In the genomic region with DNA sequence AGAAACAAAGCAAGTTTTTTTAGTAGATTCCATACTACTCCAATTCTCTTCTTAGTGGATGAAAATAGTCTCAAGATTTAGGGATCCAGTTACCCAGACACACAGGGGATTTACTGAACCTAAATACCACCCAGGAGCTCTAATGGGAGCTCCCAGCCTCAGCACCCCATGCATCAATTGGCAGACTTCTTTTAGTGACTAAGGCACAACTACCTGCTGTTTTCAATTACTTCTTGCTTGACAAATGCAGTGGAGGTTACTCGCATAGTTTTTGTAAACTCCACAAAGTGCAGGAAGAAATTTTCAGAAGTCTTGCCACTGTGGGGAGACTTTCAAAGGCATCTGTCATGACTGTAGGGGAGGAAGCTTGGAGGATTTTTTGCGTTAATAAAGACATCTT, we compare ENCODE assay signal across 26 cellular contexts. TPM values are rescaled to one million over a fixed set of nuclear protein-coding genes. Genes with fewer than 3 reads are reported as not detected.
A peak's percentile ranks its signal among the peaks of the same experiment; 100 is the strongest.
DNase-seq lines count a peak whose midpoint lies in the region; ATAC-seq, FAIRE-seq and TF ChIP-seq lines count a peak whose summit lies in the region.
"Had no signal": no experiment of that assay in that cellular context is flagged by ENCODE, and none has a peak within 500 bp of the region (broad histone marks: within the 10 kb centered on the region; RNA-seq: fewer than 3 reads in every experiment).

No MANE protein-coding gene starts in this region.

- H2AFZ ChIP-seq in H1 (ENCODE audit: low read length) (no peak overlapping the region), neural progenitor cell (replicated peaks) (no peak overlapping the region)

- H3K23ac ChIP-seq in H1 (ENCODE audit: insufficient read length) = no peak overlapping the region

- H3K4me2 ChIP-seq in H1 (ENCODE audit: insufficient read depth in 1 of 2, low read depth in 2 of 2, low read length in 2 of 2) (peak overlapping the region; percentile 12 to 30; a peak in 1 of 4 replicates), neural progenitor cell (peak overlapping the region; percentile 69)
- H3K4me2 ChIP-seq: A549 had no signal

- no peaks in the 10 kb centered on the region for H3K23me2 ChIP-seq in H1 (ENCODE audit: low read depth, low read length)

- H2BK5ac ChIP-seq in H1 (ENCODE audit: low read depth, low read length) = no peak overlapping the region

- intact Hi-C loops in Calu3 (cut with micrococcal nuclease; ENCODE audit: unreplicated experiment) = no loop called here
- intact Hi-C loops in left cardiac atrium (cut with DNase I) = no loop called here

- H3K4me1 Mint-ChIP-seq in neural progenitor cell = peaks cover 24% of the 10 kb centered on the region
- peaks cover 19% of the 10 kb centered on the region for H3K4me1 Mint-ChIP-seq in Calu3 (ENCODE audit: low read depth, unreplicated experiment)
- H3K4me1 Mint-ChIP-seq: CD8-positive, alpha-beta memory T cell; IgD-negative memory B cell had no signal

- no peaks in the 10 kb centered on the region for H4K20me1 ChIP-seq in H1 (replicated peaks in 1 of 2; ENCODE audit: control insufficient read depth in 1 of 2, insufficient read depth in 2 of 2, low read length in 2 of 2)
- H4K20me1 ChIP-seq in neural progenitor cell (ENCODE audit: low read depth) = no peaks in the 10 kb centered on the region

- H3K9me3 Mint-ChIP-seq in neural progenitor cell (peaks cover 6% of the 10 kb centered on the region), Calu3 (ENCODE audit: low read depth, unreplicated experiment) (no peaks in the 10 kb centered on the region)
- H3K9me3 Mint-ChIP-seq: CD8-positive, alpha-beta memory T cell; IgD-negative memory B cell had no signal

- FAIRE-seq in H1 (lab: Jason Lieb, UNC) = peak; percentile 50
- FAIRE-seq: G401.6 had no signal

- no TSS peak for BruUV-seq in Calu3 (replicated peaks; lab: Mats Ljungman, UMichigan)

- H3K27ac ChIP-seq in HUES48 (ENCODE audit: low read depth, low read length) (peak overlapping the region; percentile 73), H1 (ENCODE audit: low read depth, low read length) (no peak overlapping the region), neural progenitor cell (peak overlapping the region; percentile 72), brain microvascular endothelial cell (no peak overlapping the region)
- H3K27ac ChIP-seq: A549, HL-60, SK-N-MC had no signal

- H3K27me3 ChIP-seq in HUES48 (ENCODE audit: control insufficient read depth, insufficient read depth, low read length) (no peaks in the 10 kb centered on the region), H1 (replicated peaks in 1 of 4; ENCODE audit: control insufficient read depth in 3 of 4, extremely low read depth in 1 of 4, insufficient read depth in 3 of 4, low read length in 3 of 4) (no peaks in the 10 kb centered on the region), neural progenitor cell (no peaks in the 10 kb centered on the region), brain microvascular endothelial cell (replicated peaks) (no peaks in the 10 kb centered on the region)
- H3K27me3 ChIP-seq: MG63 had no signal

- H2BK20ac ChIP-seq in H1 (ENCODE audit: low read length) = no peak overlapping the region

- TF ChIP-seq POLR2A in H1 (IDR thresholded peaks at IDR 0.05; ENCODE audit: control extremely low read depth in 1 of 2, low read depth in 2 of 2, low read length in 2 of 2) = no peak

- no peaks in the 10 kb centered on the region for H3K79me1 ChIP-seq in H1 (ENCODE audit: low read depth, low read length)

- peak overlapping the region; percentile 22 for H3K27ac Mint-ChIP-seq in neural progenitor cell
- no peak overlapping the region for H3K27ac Mint-ChIP-seq in Calu3 (ENCODE audit: unreplicated experiment)
- H3K27ac Mint-ChIP-seq: CD8-positive, alpha-beta memory T cell; HFFc6; IgD-negative memory B cell had no signal

- H3K79me2 ChIP-seq in H1 (ENCODE audit: control insufficient read depth in 1 of 2, insufficient read depth in 2 of 2, low read length in 2 of 2) = no peaks in the 10 kb centered on the region
- H3K79me2 ChIP-seq in neural progenitor cell (ENCODE audit: low read depth) = no peaks in the 10 kb centered on the region

- H3F3A ChIP-seq in neural progenitor cell (ENCODE audit: low read depth) = peaks cover 20% of the 10 kb centered on the region

- no peak overlapping the region for H3K4ac ChIP-seq in H1 (replicated peaks; ENCODE audit: insufficient read length, low read depth, low read length)

- DNase-seq in AG10803 (ENCODE audit: low read depth) (peak; percentile 57), H1 (ENCODE audit: low read depth in 1 of 2, low spot score in 2 of 2) (no peak), neural progenitor cell (ENCODE audit: low spot score) (peak; percentile 57), brain microvascular endothelial cell (no peak), Calu3 (no peak), left cardiac atrium (no peak)
- DNase-seq: C1 segment of cervical spinal cord; CD8-positive, alpha-beta memory T cell; HFFc6; Karpas-422; MG63; NCI-H1048; NCI-H1436 treated with DMSO at 0.1 percent for 48 hours; NCI-H2029; NCI-H510A; NCI-H82; OCI-M1; SHP77 had no signal

- no peak overlapping the region for H2BK15ac ChIP-seq in H1 (ENCODE audit: low read length)

- CTCF ChIA-PET in H1 (lab: Charles Lee; ENCODE audit: partially characterized antibody) (no interaction called here), Calu3 (lab: Charles Lee) (no interaction called here)

- H3K27me3 Mint-ChIP-seq in neural progenitor cell (ENCODE audit: insufficient read depth, low read depth) = peaks cover 10% of the 10 kb centered on the region
- H3K27me3 Mint-ChIP-seq in Calu3 (ENCODE audit: unreplicated experiment) = peaks cover 8% of the 10 kb centered on the region

- no peak overlapping the region for H4K8ac ChIP-seq in H1 (ENCODE audit: extremely low read depth, insufficient read depth, low read length)

- H3K9me3 ChIP-seq in HUES48 (ENCODE audit: control insufficient read depth, insufficient read depth, low read length) = no peaks in the 10 kb centered on the region
- no peaks in the 10 kb centered on the region for H3K9me3 ChIP-seq in H1 (ENCODE audit: insufficient read depth in 2 of 2, low read depth in 1 of 2, low read length in 1 of 2)
- no peaks in the 10 kb centered on the region for H3K9me3 ChIP-seq in neural progenitor cell (ENCODE audit: low read depth)
- H3K9me3 ChIP-seq: A549 had no signal

- no peak overlapping the region for H2BK12ac ChIP-seq in H1 (ENCODE audit: low read depth, low read length)

- no peak overlapping the region for H3K18ac ChIP-seq in H1 (ENCODE audit: extremely low read depth, low read length)

- TF ChIP-seq CTCF in AG10803 (conservative IDR thresholded peaks at IDR 0.05; ENCODE audit: low read length) = no peak
- TF ChIP-seq CTCF in H1 (IDR thresholded peaks at IDR 0.05; ENCODE audit: control extremely low read depth in 1 of 3, insufficient read depth in 1 of 3, low read depth in 1 of 3, low read length in 3 of 3) = no peak
- TF ChIP-seq CTCF in neural progenitor cell (IDR thresholded peaks at IDR 0.05) = no peak
- no peak for TF ChIP-seq CTCF in brain microvascular endothelial cell (IDR thresholded peaks at IDR 0.05; ENCODE audit: low read depth, low read length, missing control alignments)
- no peak for TF ChIP-seq CTCF in Calu3 (IDR thresholded peaks at IDR 0.05; ENCODE audit: unreplicated experiment)

- 29% methylated on average over 2 of the region's 2 CpGs; no CpG with 5 or more reads in 1 of the 2 experiments for WGBS in H1 (ENCODE audit: extremely low coverage in 1 of 2, insufficient coverage in 1 of 2, insufficient read length in 1 of 2, insufficient replicate concordance in 2 of 2, low coverage in 1 of 2, low lambda C conversion rate in 2 of 2, missing lambda C conversion rate in 1 of 2), 2 experiments

- no peak overlapping the region for H4K5ac ChIP-seq in H1 (ENCODE audit: insufficient read length, low read depth, low read length)

- H3K36me3 Mint-ChIP-seq in neural progenitor cell (no peaks in the 10 kb centered on the region), Calu3 (ENCODE audit: insufficient read depth, unreplicated experiment) (no peaks in the 10 kb centered on the region)
- H3K36me3 Mint-ChIP-seq: CD8-positive, alpha-beta memory T cell; IgD-negative memory B cell had no signal

- no peak for TF ChIP-seq RAD21 in H1 (IDR thresholded peaks at IDR 0.05 in 1 of 2, conservative IDR thresholded peaks at IDR 0.05 in 1 of 2; ENCODE audit: low read depth in 2 of 2, low read length in 2 of 2)

- no peaks in the 10 kb centered on the region for H3K36me3 ChIP-seq in HUES48 (ENCODE audit: control insufficient read depth, insufficient read depth, low read length)
- H3K36me3 ChIP-seq in H1 (ENCODE audit: control insufficient read depth in 2 of 4, insufficient read depth in 4 of 4, low read length in 3 of 4) = no peaks in the 10 kb centered on the region
- H3K36me3 ChIP-seq in neural progenitor cell = no peaks in the 10 kb centered on the region
- H3K36me3 ChIP-seq in brain microvascular endothelial cell (replicated peaks) = no peaks in the 10 kb centered on the region
- H3K36me3 ChIP-seq: MG63 had no signal

- POLR2A ChIA-PET in H1 (lab: Charles Lee; ENCODE audit: partially characterized antibody) = no interaction called here

- no peak overlapping the region for H2BK120ac ChIP-seq in H1 (replicated peaks; ENCODE audit: low read depth, low read length)

- H4K91ac ChIP-seq in H1 (replicated peaks; ENCODE audit: insufficient read length, low read length) = no peak overlapping the region

- H3K4me1 ChIP-seq in HUES48 (ENCODE audit: control insufficient read depth, insufficient read depth, low read length) (peaks cover 32% of the 10 kb centered on the region), H1 (replicated peaks in 1 of 4; ENCODE audit: control insufficient read depth in 3 of 4, insufficient read depth in 4 of 4, low read length in 3 of 4) (peaks cover 2 to 15% (median 13%) of the 10 kb centered on the region in 4 experiments; a peak in 6 of 7 replicates), neural progenitor cell (peaks cover 33% of the 10 kb centered on the region)

- H3K4me3 ChIP-seq in AG10803 (ENCODE audit: low read length) = no peak overlapping the region
- peak overlapping the region; percentile 14; the same call in 1 of the 2 replicates for H3K4me3 ChIP-seq in HUES48 (ENCODE audit: low read depth, low read length)
- peak overlapping the region in 1 of 4 experiments; percentile 19; a peak in 1 of 8 replicates for H3K4me3 ChIP-seq in H1 (ENCODE audit: extremely low read depth in 1 of 4, insufficient read depth in 2 of 4, low read depth in 3 of 4, low read length in 4 of 4)
- peak overlapping the region; percentile 24 for H3K4me3 ChIP-seq in neural progenitor cell
- H3K4me3 ChIP-seq in brain microvascular endothelial cell (ENCODE audit: low read depth, low read length) = no peak overlapping the region
- H3K4me3 ChIP-seq: A549, MG63, SK-N-MC had no signal

- H3K9ac ChIP-seq in HUES48 (ENCODE audit: low read depth, low read length) (no peak overlapping the region), H1 (replicated peaks in 1 of 4; ENCODE audit: extremely low read depth in 1 of 4, low read depth in 3 of 4, low read length in 3 of 4) (no peak overlapping the region), neural progenitor cell (no peak overlapping the region)

- H2AK5ac ChIP-seq in H1 (ENCODE audit: low read depth, low read length) = no peak overlapping the region

- no peak for ATAC-seq in HG03039 (IDR thresholded peaks at IDR 0.05; ENCODE audit: unreplicated experiment)
- ATAC-seq in left cardiac atrium = no peak
- ATAC-seq: A549 had no signal

- H3K56ac ChIP-seq in H1 (replicated peaks; ENCODE audit: insufficient read length, low read depth, low read length) = no peak overlapping the region

- in situ Hi-C loops in brain microvascular endothelial cell (cut with HindIII; ENCODE audit: low pct_ligation_motif_present, low sequenced_read_pairs) = no loop called here

- TF ChIP-seq EP300 in H1 (IDR thresholded peaks at IDR 0.05; ENCODE audit: borderline replicate concordance in 1 of 2, low read depth in 2 of 2, low read length in 2 of 2) = no peak

- H3K4me3 Mint-ChIP-seq in neural progenitor cell (no peak overlapping the region), Calu3 (ENCODE audit: low read depth, unreplicated experiment) (no peak overlapping the region)
- H3K4me3 Mint-ChIP-seq: CD8-positive, alpha-beta memory T cell; HFFc6; IgD-negative memory B cell had no signal

- no peak overlapping the region for H3K14ac ChIP-seq in H1 (ENCODE audit: insufficient read length)

RNA-seq across cellular contexts. Expression of a gene that starts 35.5 kb away (rescaled TPM):
- total RNA-seq in H1 (2021; fragmentation: NEBNext Ultra II Directional; extraction: Animal tissue kit (Norgen Biotek cat#: 25700)) = 3.5 TPM in 2 replicates
- 1.5 and 2.4 TPM in 2 replicates for polyA plus RNA-seq in H1 (2011; rRNA removed)
- 2.8 TPM for polyA plus RNA-seq in H1 (2011; cell fraction: cytosol; rRNA removed)
- 2.7 TPM for polyA plus RNA-seq in H1 (2011; cell fraction: nucleus; rRNA removed)
- polyA plus RNA-seq in H1 (2012, experiment 1 of 2) = 1.5 to 2.0 TPM (median 1.7 TPM) in 4 replicates
- polyA plus RNA-seq in H1 (2012, experiment 2 of 2) = 0.35 TPM
- polyA plus RNA-seq in H1 (2013, experiment 1 of 2) = 1.9 TPM
- 1.6 TPM for polyA plus RNA-seq in H1 (2013, experiment 2 of 2)
- 2.6 and 2.7 TPM in 2 replicates for polyA minus RNA-seq in H1 (2011; rRNA and poly(A)+ RNA removed)
- polyA minus RNA-seq in H1 (2011; cell fraction: cytosol; rRNA and poly(A)+ RNA removed) = 2.7 TPM
- 10.3 TPM for polyA minus RNA-seq in H1 (2011; cell fraction: nucleus; rRNA and poly(A)+ RNA removed)
- total RNA-seq in neural progenitor cell (ENCODE audit: low replicate concordance) (3.3 and 4.2 TPM in 2 replicates), Calu3 (2022) (1.5 and 1.9 TPM in 2 replicates), left cardiac atrium (1 to 10 TPM; 2.5 to 3.0 TPM)
- total RNA-seq: HT1080 had no signal

Comparison
In these comparisons a context has a peak if more than half of its experiments do, and no peak if none do; other contexts are left out.
1. DNase-seq: peak in AG10803 (single experiment) and neural progenitor cell (single experiment); none in H1 (0 of 2), brain microvascular endothelial cell (single experiment), Calu3 (single experiment) and left cardiac atrium (single experiment).
2. H3K4me3 ChIP-seq: peak in HUES48 (single experiment) and neural progenitor cell (single experiment); none in AG10803 (single experiment) and brain microvascular endothelial cell (single experiment).
3. H3K27ac ChIP-seq: peak in HUES48 (single experiment) and neural progenitor cell (single experiment); none in H1 (single experiment) and brain microvascular endothelial cell (single experiment).